13 cellular contexts compared by ENCODE assay signal in the genomic region with DNA sequence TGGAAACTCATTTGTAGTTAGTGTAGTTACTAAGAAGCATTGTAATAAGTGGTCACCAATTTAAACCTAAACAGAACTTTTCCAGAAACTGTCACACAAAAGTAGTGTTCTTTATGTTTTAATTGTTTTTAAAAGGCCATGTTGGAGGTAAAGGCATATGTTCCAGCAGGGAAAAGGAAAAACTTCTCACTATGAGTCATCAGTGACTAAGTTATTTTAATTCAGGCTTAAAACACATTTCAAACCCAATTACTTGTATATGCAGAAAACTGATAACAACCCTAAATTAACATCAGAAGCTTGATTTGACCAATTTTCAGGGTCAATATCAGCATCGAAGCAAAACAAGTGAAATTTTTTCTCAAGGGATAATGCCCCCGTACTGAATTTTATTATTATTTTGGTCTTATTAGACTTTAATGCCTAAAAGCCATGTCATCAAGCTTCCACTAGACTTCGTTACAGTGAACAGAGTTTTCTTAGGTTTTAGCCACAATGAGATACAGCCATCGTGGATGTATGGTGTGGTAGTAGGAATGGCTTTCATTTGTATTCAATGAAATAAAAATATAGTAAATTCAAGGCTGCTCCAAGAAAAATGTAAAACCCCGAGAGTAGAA. TPM values are rescaled to one million over a fixed set of nuclear protein-coding genes. Genes with fewer than 3 reads are reported as not detected.
DNase-seq lines count a peak whose midpoint lies in the region; FAIRE-seq and TF ChIP-seq lines count a peak whose summit lies in the region.
"Had no signal": no experiment of that assay in that cellular context is flagged by ENCODE, and none has a peak within 500 bp of the region (broad histone marks: within the 10 kb centered on the region; RNA-seq: fewer than 3 reads in every experiment).

No MANE protein-coding gene starts in this region.

- no peak for TF ChIP-seq CTCF in fibroblast of lung (conservative IDR thresholded peaks at IDR 0.05 in 1 of 2, IDR thresholded peaks at IDR 0.05 in 1 of 2; ENCODE audit: low read depth in 1 of 2, low read length in 2 of 2)
- no peak for TF ChIP-seq CTCF in adrenal gland (IDR thresholded peaks at IDR 0.05)
- no peak for TF ChIP-seq CTCF in GM13976 (IDR thresholded peaks at IDR 0.05; ENCODE audit: borderline replicate concordance, control extremely low read depth, extremely low read depth, insufficient read depth, missing control alignments)

- TF ChIP-seq POLR2A in adrenal gland (IDR thresholded peaks at IDR 0.05), result no peak

- H2AFZ ChIP-seq in fibroblast of lung (ENCODE audit: low read length), result no peak overlapping the region

- WGBS in adrenal gland, 4 donors, result 63 to 73% (median 71%) methylated on average over 5 of the region's 5 CpGs

- H3K4me2 ChIP-seq in fibroblast of lung (ENCODE audit: extremely low read depth, insufficient read depth, low read length), result peak overlapping the region; percentile 63
- H3K4me2 ChIP-seq: BLaER1 had no signal

- H3K9me3 ChIP-seq in SJSA1 (replicated peaks), result no peaks in the 10 kb centered on the region
- H3K9me3 ChIP-seq in fibroblast of lung (ENCODE audit: control insufficient read depth, insufficient read depth, low read depth, low read length), result no peaks in the 10 kb centered on the region
- no peaks in the 10 kb centered on the region for H3K9me3 ChIP-seq in adrenal gland (replicated peaks in 1 of 3)

- in situ Hi-C loops in GM13976 (cut with MboI; ENCODE audit: low sequenced_read_pairs, unreplicated experiment), result no loop called here

- H3K4me3 ChIP-seq in SJSA1 (no peak overlapping the region), fibroblast of lung (replicated peaks in 1 of 4; ENCODE audit: control extremely low read depth in 1 of 4, insufficient read depth in 1 of 4, low read depth in 3 of 4, low read length in 4 of 4) (no peak overlapping the region), adrenal gland (no peak overlapping the region)
- H3K4me3 ChIP-seq: BLaER1, cardiac muscle cell had no signal

- no peaks in the 10 kb centered on the region for H4K20me1 ChIP-seq in fibroblast of lung (ENCODE audit: control insufficient read depth, extremely low read depth, insufficient read depth, low read length)
- H4K20me1 ChIP-seq: BLaER1 had no signal

- H3K36me3 ChIP-seq in SJSA1, result 0 out of 2 replicates have a peak, but pooled peaks cover under 1% of the 10 kb centered on the region
- H3K36me3 ChIP-seq in fibroblast of lung (ENCODE audit: control insufficient read depth, insufficient read depth, low read length), result no peaks in the 10 kb centered on the region
- H3K36me3 ChIP-seq in adrenal gland (replicated peaks in 1 of 2), result no peaks in the 10 kb centered on the region
- H3K36me3 ChIP-seq: BLaER1, cardiac muscle cell had no signal

- H3K27me3 ChIP-seq in SJSA1 (replicated peaks), result no peaks in the 10 kb centered on the region
- H3K27me3 ChIP-seq in fibroblast of lung (ENCODE audit: control insufficient read depth, insufficient read depth, low read length), result no peaks in the 10 kb centered on the region
- no peaks in the 10 kb centered on the region for H3K27me3 ChIP-seq in adrenal gland
- H3K27me3 ChIP-seq: BLaER1, cardiac muscle cell had no signal

- DNase-seq in GM03348 (ENCODE audit: low spot score) (peak; percentile 32), SJSA1 (ENCODE audit: low read depth in 1 of 2, low spot score in 2 of 2) (peak in 1 of 2 experiments; percentile 49), fibroblast of lung (ENCODE audit: low read depth in 2 of 2) (peak; percentile 76 to 77), adrenal gland (no peak), epidermal melanocyte (ENCODE audit: insufficient read length, low spot score) (no peak), GM13976 (ENCODE audit: low spot score) (no peak), T-helper 9 cell (no peak)
- DNase-seq: activated T-cell treated with anti-CD3 and anti-CD28 coated beads, Interleukin-2, amount 50 U/mL, for 4 hours; kidney glomerular epithelial cell; SHP77 had no signal

- FAIRE-seq in A204.1 (lab: Jason Lieb, UNC), result peak; percentile 97

- peaks cover 26% of the 10 kb centered on the region for H3K4me1 ChIP-seq in SJSA1 (replicated peaks)
- H3K4me1 ChIP-seq in fibroblast of lung (ENCODE audit: control insufficient read depth, extremely low read depth, insufficient read depth, low read length), result peaks cover 14% of the 10 kb centered on the region
- peaks cover 14 to 39% of the 10 kb centered on the region in 2 donors for H3K4me1 ChIP-seq in adrenal gland (replicated peaks in 1 of 2)

- intact Hi-C loops in adrenal gland (cut with DNase I), result no loop called here

- peaks cover 62% of the 10 kb centered on the region for H3K79me2 ChIP-seq in fibroblast of lung (ENCODE audit: control insufficient read depth, insufficient read depth, low read length)

- peak overlapping the region; percentile 11 for H3K27ac ChIP-seq in SJSA1
- peak overlapping the region; percentile 22 for H3K27ac ChIP-seq in fibroblast of lung (ENCODE audit: insufficient read depth, low read length)
- no peak overlapping the region for H3K27ac ChIP-seq in adrenal gland
- H3K27ac ChIP-seq: BLaER1, cardiac muscle cell had no signal

- no peak overlapping the region for H3K9ac ChIP-seq in fibroblast of lung (ENCODE audit: insufficient read depth, low read length)
- H3K9ac ChIP-seq: BLaER1 had no signal

RNA-seq across cellular contexts. Expression of gene TAOK3, which starts 11.8 kb away (rescaled TPM):
- 10.5 and 16.0 TPM in 2 replicates for total RNA-seq in SJSA1 (2014; rRNA removed; shearing (Covaris generic))
- total RNA-seq in fibroblast of lung (41.6 and 64.7 TPM in 2 replicates), adrenal gland (10 to 100 TPM; 24.0 to 39.7 (median 29.8) TPM)
- polyA plus RNA-seq in fibroblast of lung (76.1 and 97.4 TPM in 2 replicates), adrenal gland (10 to 100 TPM; 10.7 to 55.3 (median 20.2) TPM)
- polyA plus RNA-seq in fibroblast of lung (2012), result 40.6 and 49.3 TPM in 2 replicates
- polyA minus RNA-seq in fibroblast of lung (ENCODE audit: low replicate concordance), result 118 and 162 TPM in 2 replicates

RNA-seq across cellular contexts. Expression of gene SUDS3, which starts 15.5 kb away (rescaled TPM):
- total RNA-seq in SJSA1 (2014; rRNA removed; shearing (Covaris generic)), result 31.1 and 42.8 TPM in 2 replicates
- total RNA-seq in fibroblast of lung (31.4 and 34.2 TPM in 2 replicates), adrenal gland (10 to 100 TPM; 22.4 to 75.3 (median 30.7) TPM)
- polyA plus RNA-seq in fibroblast of lung (17.8 and 20.3 TPM in 2 replicates), adrenal gland (10 to 100 TPM; 13.3 to 22.2 (median 18.7) TPM)
- polyA plus RNA-seq in fibroblast of lung (2012), result 10.7 and 12.9 TPM in 2 replicates
- 10.6 and 14.5 TPM in 2 replicates for polyA minus RNA-seq in fibroblast of lung (ENCODE audit: low replicate concordance)

Comparison
In these comparisons a context has a peak if more than half of its experiments do, and no peak if none do; other contexts are left out.
1. DNase-seq: peak in GM03348 (single experiment) and fibroblast of lung (2 of 2); none in adrenal gland (0 of 7), epidermal melanocyte (single experiment), GM13976 (single experiment) and T-helper 9 cell (single experiment).
2. H3K27ac ChIP-seq: peak in SJSA1 (single experiment) and fibroblast of lung (single experiment); none in adrenal gland (0 of 5).